13 cellular contexts compared by ENCODE assay signal in the genomic region with DNA sequence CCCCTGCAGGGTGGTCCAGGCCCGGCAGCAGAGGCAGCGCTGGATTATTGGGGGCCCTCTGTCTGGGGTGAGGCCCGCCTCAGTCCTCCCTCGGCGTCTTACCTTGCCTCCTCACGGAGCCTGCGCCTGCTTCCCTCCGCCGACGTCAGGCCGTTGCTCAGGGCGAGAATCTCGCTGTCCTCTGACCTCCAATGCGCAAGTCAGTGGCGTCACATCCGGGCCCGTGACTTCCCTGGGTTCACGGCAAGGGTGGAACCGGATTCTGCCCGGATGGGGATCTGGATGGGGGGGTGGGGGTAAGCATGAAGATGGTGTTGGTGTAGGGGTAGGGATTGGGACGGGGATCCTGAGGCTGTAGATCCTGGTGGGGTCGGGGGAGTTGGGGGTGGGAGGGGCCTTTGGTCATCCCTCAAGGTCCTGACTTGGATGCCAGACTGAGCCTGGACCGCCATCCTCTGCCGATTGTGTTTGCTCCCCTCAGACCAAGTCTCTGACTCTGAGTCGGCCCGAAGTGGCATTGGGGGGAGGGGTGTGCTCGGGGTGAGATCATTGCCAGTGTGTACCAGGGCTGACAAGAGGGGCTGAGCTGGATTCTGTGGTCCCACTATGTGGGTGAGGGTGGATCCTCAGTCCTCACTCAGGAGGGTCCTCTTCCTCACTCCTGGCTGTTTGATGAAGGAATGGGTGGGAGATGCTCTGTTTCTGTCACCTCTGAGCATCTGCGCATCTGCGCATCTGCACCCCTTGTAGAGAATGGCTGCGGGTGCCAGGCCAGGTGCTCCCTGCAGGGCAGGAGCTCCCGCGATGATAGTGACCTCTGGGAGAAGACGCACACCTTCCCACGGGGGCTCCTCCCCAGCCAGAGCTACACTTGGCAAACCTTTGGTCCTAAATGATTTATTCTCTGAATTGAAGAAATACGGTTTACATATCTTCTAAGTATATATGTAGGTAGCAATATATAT. TPM values are rescaled to one million over a fixed set of nuclear protein-coding genes. Genes with fewer than 3 reads are reported as not detected.
A peak's percentile ranks its signal among the peaks of the same experiment; 100 is the strongest.
DNase-seq lines count a peak whose midpoint lies in the region; ATAC-seq, FAIRE-seq and TF ChIP-seq lines count a peak whose summit lies in the region.
"Not testable (repeated sequence)": the region's sequence is repeated elsewhere in the genome, so short reads cannot be mapped to it uniquely, and the experiment has no call there.
"Had no signal": no experiment of that assay in that cellular context is flagged by ENCODE, and none has a peak within 500 bp of the region (broad histone marks: within the 10 kb centered on the region; RNA-seq: fewer than 3 reads in every experiment).

A gene with protein sequence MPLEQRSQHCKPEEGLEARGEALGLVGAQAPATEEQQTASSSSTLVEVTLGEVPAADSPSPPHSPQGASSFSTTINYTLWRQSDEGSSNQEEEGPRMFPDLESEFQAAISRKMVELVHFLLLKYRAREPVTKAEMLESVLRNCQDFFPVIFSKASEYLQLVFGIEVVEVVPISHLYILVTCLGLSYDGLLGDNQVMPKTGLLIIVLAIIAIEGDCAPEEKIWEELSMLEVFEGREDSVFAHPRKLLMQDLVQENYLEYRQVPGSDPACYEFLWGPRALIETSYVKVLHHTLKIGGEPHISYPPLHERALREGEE (minus strand): TSS at position 157 of the 965 bp plus-strand sequence. CDS start 2,479 bp downstream, outside the sequence.

- not testable (repeated sequence) for H3K36me3 ChIP-seq in SK-N-SH (replicated peaks in 1 of 2; ENCODE audit: control insufficient read depth in 1 of 2, insufficient read depth in 2 of 2, low read length in 1 of 2); endothelial cell of umbilical vein (ENCODE audit: control insufficient read depth in 2 of 2, extremely low read depth in 1 of 2, insufficient read depth in 2 of 2, low read length in 2 of 2)

- H3K36me3 Mint-ChIP-seq in WTC11 = not testable (repeated sequence)

- TF ChIP-seq POLR2A in GM12891 (IDR thresholded peaks at IDR 0.05; ENCODE audit: low read depth, low read length); endothelial cell of umbilical vein (IDR thresholded peaks at IDR 0.05; ENCODE audit: low read depth, low read length): not testable (repeated sequence)

- intact Hi-C loops in endothelial cell of umbilical vein (cut with micrococcal nuclease) = not testable (repeated sequence)

- TF ChIP-seq RAD21 in SK-N-SH (IDR thresholded peaks at IDR 0.05; ENCODE audit: low read length) = not testable (repeated sequence)

- not testable (repeated sequence) for H3K4me3 ChIP-seq in SK-N-SH (ENCODE audit: low read depth in 2 of 2, low read length in 1 of 2); endothelial cell of umbilical vein (replicated peaks in 1 of 3; ENCODE audit: insufficient read depth in 1 of 3, low read depth in 1 of 3, low read length in 3 of 3)

- not testable (repeated sequence) for H3K9me3 ChIP-seq in SK-N-SH; endothelial cell of umbilical vein (replicated peaks; ENCODE audit: control insufficient read depth, insufficient read depth, low read length)

- H3F3A ChIP-seq in SK-N-SH (replicated peaks; ENCODE audit: insufficient read depth) = not testable (repeated sequence)

- not testable (repeated sequence) for H3K79me2 ChIP-seq in SK-N-SH (ENCODE audit: insufficient read depth); endothelial cell of umbilical vein (ENCODE audit: control insufficient read depth, insufficient read depth, low read length)

- ATAC-seq in WTC11 = peak; percentile 85

- not testable (repeated sequence) for H3K27ac Mint-ChIP-seq in WTC11

- H3K27ac ChIP-seq in SK-N-SH (ENCODE audit: low read depth in 2 of 2, low read length in 1 of 2); endothelial cell of umbilical vein (ENCODE audit: insufficient read depth, low read depth, low read length): not testable (repeated sequence)

- not testable (repeated sequence) for H4K20me1 ChIP-seq in SK-N-SH (ENCODE audit: insufficient read depth); endothelial cell of umbilical vein (replicated peaks; ENCODE audit: control insufficient read depth, extremely low read depth, insufficient read depth, low read length)

- not testable (repeated sequence) for H3K9me1 ChIP-seq in endothelial cell of umbilical vein (replicated peaks; ENCODE audit: control insufficient read depth, extremely low read depth, insufficient read depth, low read length)

- WGBS in SK-N-SH (ENCODE audit: low lambda C conversion rate) = no CpG with 5 or more reads among the region's 35 CpGs

- dilution Hi-C loops in endothelial cell of umbilical vein (cut with MboI; ENCODE audit: extremely low pct_ligation_motif_present, low sequenced_read_pairs) = not testable (repeated sequence)

- POLR2A ChIA-PET in SK-N-SH (lab: Yijun Ruan, JAX); WTC11 (lab: Charles Lee); endothelial cell of umbilical vein (lab: Charles Lee): not testable (repeated sequence)

- FAIRE-seq in GM12891 (lab: Jason Lieb, UNC) (peak; percentile 58), endothelial cell of umbilical vein (lab: Jason Lieb, UNC) (peak; percentile 55)

- not testable (repeated sequence) for H3K4me3 Mint-ChIP-seq in WTC11

- CTCF ChIA-PET in SK-N-SH (lab: Yijun Ruan, JAX); WTC11 (lab: Charles Lee); endothelial cell of umbilical vein (lab: Charles Lee): not testable (repeated sequence)

- TF ChIP-seq EP300 in SK-N-SH (IDR thresholded peaks at IDR 0.05; ENCODE audit: borderline replicate concordance in 1 of 2, low read depth in 1 of 2, low read length in 1 of 2) = not testable (repeated sequence)

- not testable (repeated sequence) for H3K4me2 ChIP-seq in SK-N-SH; endothelial cell of umbilical vein (ENCODE audit: insufficient read depth, low read length)

- H3K27me3 Mint-ChIP-seq in WTC11 (ENCODE audit: low read depth) = not testable (repeated sequence)

- H3K9me2 ChIP-seq in SK-N-SH = not testable (repeated sequence)

- H3K9me3 Mint-ChIP-seq in WTC11 = not testable (repeated sequence)

- TF ChIP-seq CTCF in SK-N-SH (IDR thresholded peaks at IDR 0.05); WTC11 (IDR thresholded peaks at IDR 0.05); endothelial cell of umbilical vein (IDR thresholded peaks at IDR 0.05; ENCODE audit: extremely low read depth in 1 of 2, insufficient read depth in 1 of 2, low read depth in 1 of 2, low read length in 2 of 2): not testable (repeated sequence)

- H3K4me1 ChIP-seq in SK-N-SH (ENCODE audit: control insufficient read depth in 1 of 2, insufficient read depth in 2 of 2, low read depth in 1 of 2, low read length in 1 of 2); endothelial cell of umbilical vein (ENCODE audit: control insufficient read depth, extremely low read depth, insufficient read depth, low read length): not testable (repeated sequence)

- DNase-seq in GM12891 (ENCODE audit: insufficient read length, low spot score); H4 (ENCODE audit: low spot score); HT1080 (ENCODE audit: low read depth); RPMI7951 (ENCODE audit: low read depth); SK-N-SH; WTC11 (ENCODE audit: low spot score); endothelial cell of umbilical vein (ENCODE audit: low read depth, low spot score): not testable (repeated sequence)

- not testable (repeated sequence) for H3K9ac ChIP-seq in SK-N-SH; endothelial cell of umbilical vein (replicated peaks; ENCODE audit: extremely low read depth, insufficient read depth, low read length)

- not testable (repeated sequence) for H3K27me3 ChIP-seq in SK-N-SH (ENCODE audit: insufficient read depth); endothelial cell of umbilical vein (ENCODE audit: control insufficient read depth in 2 of 2, insufficient read depth in 2 of 2, low read length in 2 of 2)

- not testable (repeated sequence) for H2AFZ ChIP-seq in SK-N-SH (ENCODE audit: low read depth); endothelial cell of umbilical vein (ENCODE audit: low read depth, low read length)

- H3K4me1 Mint-ChIP-seq in WTC11 = not testable (repeated sequence)

- not testable (repeated sequence) for BruUV-seq in endothelial cell of umbilical vein (replicated peaks; lab: Mats Ljungman, UMichigan)

RNA-seq across cellular contexts. Expression of the gene that starts here (rescaled TPM):
- polyA plus RNA-seq in GM12891 (2012; ENCODE audit: low read depth, missing spikeins) = not detected
- total RNA-seq in H4 (2014; rRNA removed; shearing (Covaris generic)) = 10.6 and 15.8 TPM in 2 replicates
- total RNA-seq in HT1080 (2014; rRNA removed; shearing (Covaris generic)) = 87.1 and 93.8 TPM in 2 replicates
- polyA plus RNA-seq in HT1080 (2015; cell fraction: cytosol; rRNA removed) = 51.7 and 64.4 TPM in 2 replicates
- 85.6 and 97.6 TPM in 2 replicates for polyA plus RNA-seq in HT1080 (2015; cell fraction: nucleus; rRNA removed)
- 28.7 and 30.9 TPM in 2 replicates for total RNA-seq in RPMI7951 (2014; rRNA removed; shearing (Covaris generic))
- polyA plus RNA-seq in SK-N-SH (2012; rRNA removed) = 55.9 and 66.3 TPM in 2 replicates
- 49.3 and 51.4 TPM in 2 replicates for polyA plus RNA-seq in SK-N-SH (2012; cell fraction: cytosol; rRNA removed)
- 81.6 and 96.1 TPM in 2 replicates for polyA plus RNA-seq in SK-N-SH (2012; cell fraction: nucleus; rRNA removed)
- 6.7 to 14.0 TPM (median 9.2 TPM) in 3 replicates for total RNA-seq in WTC11 (2021)
- total RNA-seq in endothelial cell of umbilical vein = not detected in 2 replicates
- polyA plus RNA-seq in endothelial cell of umbilical vein = not detected in 2 replicates
- not detected in 2 replicates for polyA plus RNA-seq in endothelial cell of umbilical vein (2011; cell fraction: cytosol; rRNA removed)
- polyA plus RNA-seq in endothelial cell of umbilical vein (2011; cell fraction: nucleus; rRNA removed) = not detected in 2 replicates
- polyA plus RNA-seq in endothelial cell of umbilical vein (2012) = not detected in 2 replicates
- 1.0 and 1.2 TPM in 2 replicates for polyA minus RNA-seq in endothelial cell of umbilical vein
- not detected for polyA minus RNA-seq in endothelial cell of umbilical vein (2011; cell fraction: cytosol; rRNA and poly(A)+ RNA removed)
- not detected in 2 replicates for polyA minus RNA-seq in endothelial cell of umbilical vein (2011; cell fraction: nucleus; rRNA and poly(A)+ RNA removed)
- total RNA-seq: A673; CD4-positive, alpha-beta memory T cell; CD4-positive, CD25-positive, alpha-beta regulatory T cell; CD8-positive, alpha-beta memory T cell had no signal
- polyA plus RNA-seq: AG04450; CD14-positive monocyte; CD4-positive, alpha-beta memory T cell; CD4-positive, CD25-positive, alpha-beta regulatory T cell; CD8-positive, alpha-beta memory T cell had no signal

Comparison
In these comparisons a context has a peak if more than half of its experiments do, and no peak if none do; other contexts are left out.
1. RNA of the gene that starts here (polyA plus RNA-seq): 49.3 to 96.1 TPM in SK-N-SH; not detected in endothelial cell of umbilical vein; every median in the first group is over 10 times any median in the second.